14 cellular contexts compared by ENCODE assay signal in genomic region chr10:113071446-113071845, GRCh38.
DNase-seq lines count a peak whose midpoint lies in the region; ATAC-seq and TF ChIP-seq lines count a peak whose summit lies in the region.
"Had no signal": no experiment of that assay in that cellular context is flagged by ENCODE, and none has a peak within 500 bp of the region (broad histone marks: within the 10 kb centered on the region; RNA-seq: fewer than 3 reads in every experiment).

No MANE protein-coding gene starts in this region.

- H3K27ac Mint-ChIP-seq in MCF 10A (ENCODE audit: low read depth, unreplicated experiment) = peak overlapping the region; percentile 97
- H3K27ac Mint-ChIP-seq: activated T-helper 2 cell treated with anti-CD3 and anti-CD28 coated beads, Interferon-gamma antibody, Interleukin-2, Interleukin-4, amounts not matched to agents 10 μg/mL and 5 μg/mL and 100 μg/mL, durations not matched to agents 14 hours and 24 hours and 36 hours had no signal

- H3K79me2 ChIP-seq in mammary epithelial cell (ENCODE audit: insufficient read depth, low read length) = peaks cover 48% of the 10 kb centered on the region

- in situ Hi-C loops in mammary epithelial cell (cut with MboI; ENCODE audit: low sequenced_read_pairs in 2 of 2) = no loop called here

- H3K4me1 ChIP-seq in mammary epithelial cell (ENCODE audit: insufficient read depth, low read length) (peaks cover 16% of the 10 kb centered on the region), muscle layer of colon (ENCODE audit: insufficient read depth, low read length) (peaks cover 48% of the 10 kb centered on the region)

- dilution Hi-C loops in mammary epithelial cell (cut with HindIII; ENCODE audit: low sequenced_read_pairs) = no loop called here

- no peak overlapping the region for H3K4me2 ChIP-seq in mammary epithelial cell (ENCODE audit: insufficient read depth, low read depth, low read length)

- intact Hi-C loops in MCF 10A (cut with micrococcal nuclease) (loop anchor here (5.0 kb wide), 1 partner anchor 69 kb away; no protein-coding TSS in a partner anchor), mammary epithelial cell (cut with micrococcal nuclease) (no loop called here), Right ventricle myocardium inferior (cut with DNase I) (no loop called here)

- H3K4me3 Mint-ChIP-seq in MCF 10A (ENCODE audit: unreplicated experiment) = no peak overlapping the region

- H3K27me3 ChIP-seq in mammary epithelial cell (ENCODE audit: insufficient read depth, low read length) (no peaks in the 10 kb centered on the region), muscle layer of colon (ENCODE audit: control insufficient read depth in 1 of 2, insufficient read depth in 2 of 2, low read length in 2 of 2) (no peaks in the 10 kb centered on the region)

- POLR2A ChIA-PET in MCF 10A (lab: Yijun Ruan, JAX) = interaction anchor here (0.6 to 8.8 kb wide), 6 partner anchors 14 to 624 kb away, joined by 3 to 171 read pairs (median 17); partner anchors contain the start of gene VTI1A

- H3K4me1 Mint-ChIP-seq in MCF 10A (ENCODE audit: insufficient read depth, unreplicated experiment) = peaks cover 52% of the 10 kb centered on the region

- BruUV-seq in MCF 10A (replicated peaks; lab: Mats Ljungman, UMichigan) = no TSS peak
- no TSS peak for BruUV-seq in mammary epithelial cell (replicated peaks; lab: Mats Ljungman, UMichigan)

- no peak overlapping the region for H3K9ac ChIP-seq in mammary epithelial cell (ENCODE audit: insufficient read depth, low read length)
- H3K9ac ChIP-seq in muscle layer of colon (ENCODE audit: low read length) = no peak overlapping the region

- CTCF ChIA-PET in MCF 10A (lab: Yijun Ruan, JAX) (interaction anchor here (0.6 kb wide), 1 partner anchor 535 kb away, joined by 3 read pairs; no protein-coding TSS in a partner anchor), mammary epithelial cell (lab: Charles Lee; ENCODE audit: low non-redundant PET) (no interaction called here)

- no peaks in the 10 kb centered on the region for H4K20me1 ChIP-seq in mammary epithelial cell (ENCODE audit: insufficient read depth, low read length)

- DNase-seq in MCF 10A (ENCODE audit: unreplicated experiment) (peak; percentile 52), mammary epithelial cell (no peak), Right ventricle myocardium inferior (ENCODE audit: missing footprints) (peak; percentile 78), NCI-H2081 (lab: John Stamatoyannopoulos, UW) (no peak), COLO668 (lab: John Stamatoyannopoulos, UW; ENCODE audit: unreplicated experiment) (no peak), SKM-1 treated with dmso at 0.1 percent for 144 hours (lab: John Stamatoyannopoulos, UW; ENCODE audit: unreplicated experiment) (no peak)
- DNase-seq: DMS153, erythroblast, NCI-H146, NCI-H82 had no signal

- H3K27ac ChIP-seq in mammary epithelial cell (ENCODE audit: insufficient read depth, low read depth, low read length) = no peak overlapping the region
- H3K27ac ChIP-seq in muscle layer of colon (ENCODE audit: low read depth, low read length) = peak overlapping the region; percentile 37

- H3K36me3 ChIP-seq in mammary epithelial cell (ENCODE audit: insufficient read depth, low read length) = peaks cover 2% of the 10 kb centered on the region
- H3K36me3 ChIP-seq in muscle layer of colon (ENCODE audit: insufficient read depth, low read length) = peaks cover 6% of the 10 kb centered on the region

- peaks cover 18% of the 10 kb centered on the region for H3K36me3 Mint-ChIP-seq in MCF 10A (ENCODE audit: insufficient read depth, unreplicated experiment)

- H3K9me3 Mint-ChIP-seq in MCF 10A (ENCODE audit: unreplicated experiment) = no peaks in the 10 kb centered on the region
- H3K9me3 Mint-ChIP-seq: activated T-helper 2 cell treated with anti-CD3 and anti-CD28 coated beads, Interferon-gamma antibody, Interleukin-2, Interleukin-4, amounts not matched to agents 10 μg/mL and 5 μg/mL and 100 μg/mL, durations not matched to agents 14 hours and 24 hours and 36 hours had no signal

- no peaks in the 10 kb centered on the region for H3K27me3 Mint-ChIP-seq in MCF 10A (ENCODE audit: insufficient read depth, unreplicated experiment)

- H3K4me3 ChIP-seq in mammary epithelial cell (replicated peaks in 1 of 3; ENCODE audit: insufficient read depth in 1 of 3, low read depth in 2 of 3, low read length in 3 of 3) (no peak overlapping the region), muscle layer of colon (ENCODE audit: low read depth in 1 of 2, low read length in 2 of 2) (no peak overlapping the region)
- H3K4me3 ChIP-seq: GM12878 had no signal

- H3K9me3 ChIP-seq in mammary epithelial cell (replicated peaks; ENCODE audit: insufficient read depth, low read length) = no peaks in the 10 kb centered on the region
- no peaks in the 10 kb centered on the region for H3K9me3 ChIP-seq in muscle layer of colon (ENCODE audit: low read length)

- H2AFZ ChIP-seq in mammary epithelial cell (ENCODE audit: low read depth, low read length) = no peak overlapping the region

- 39% methylated on average over 5 of the region's 7 CpGs for WGBS in mammary epithelial cell (ENCODE audit: low coverage, missing lambda C conversion rate)

- ATAC-seq in Right ventricle myocardium inferior (peak; percentile 83), HG02840 (IDR thresholded peaks at IDR 0.05; ENCODE audit: low FRiP score, unreplicated experiment) (no peak)
- ATAC-seq: GM12878 had no signal

- no peak for TF ChIP-seq CTCF in MCF 10A (IDR thresholded peaks at IDR 0.05; ENCODE audit: unreplicated experiment)
- no peak for TF ChIP-seq CTCF in mammary epithelial cell (conservative IDR thresholded peaks at IDR 0.05 in 1 of 2, IDR thresholded peaks at IDR 0.05 in 1 of 2; ENCODE audit: extremely low read depth in 1 of 2, insufficient read depth in 1 of 2, low read depth in 1 of 2, low read length in 2 of 2)

Comparison
In these comparisons a context has a peak if more than half of its experiments do, and no peak if none do; other contexts are left out.
1. DNase-seq: peak in MCF 10A (single experiment) and Right ventricle myocardium inferior (single experiment); none in mammary epithelial cell (single experiment), NCI-H2081 (0 of 2), COLO668 (single experiment) and SKM-1 treated with dmso at 0.1 percent for 144 hours (single experiment).